20 cellular contexts compared by ENCODE assay signal in the genomic region with DNA sequence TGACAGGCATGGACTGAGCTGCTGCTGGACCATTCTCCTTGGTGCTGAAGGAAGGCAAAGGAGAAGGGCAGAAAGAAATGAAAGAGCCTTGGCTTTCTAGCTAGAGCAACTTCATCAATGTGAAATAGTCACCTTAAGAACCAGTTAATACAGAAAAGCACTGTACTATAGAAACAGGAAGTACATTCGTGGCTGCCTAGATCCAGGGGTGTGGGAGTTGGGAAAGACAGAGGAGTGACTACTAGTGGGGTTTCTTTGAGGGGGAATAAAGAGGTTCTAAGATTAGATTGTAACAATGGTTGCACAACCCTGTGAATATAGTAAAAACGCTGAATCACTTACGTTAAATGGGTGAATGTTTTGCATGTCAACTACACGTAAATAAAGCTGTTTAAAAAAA. TPM values are rescaled to one million over a fixed set of nuclear protein-coding genes. Genes with fewer than 3 reads are reported as not detected.
"Had no signal": no experiment of that assay in that cellular context is flagged by ENCODE, and none has a peak within 500 bp of the region (broad histone marks: within the 10 kb centered on the region; RNA-seq: fewer than 3 reads in every experiment).

No MANE protein-coding gene starts in this region.

RNA-seq across cellular contexts. Expression of gene C22orf42, which starts 8.5 kb away (rescaled TPM):
- total RNA-seq: colonic mucosa, dermis blood vessel endothelial cell, endothelial cell of umbilical vein, epithelial cell of proximal tubule, esophagus squamous epithelium, heart right ventricle, kidney epithelial cell, left cardiac atrium, left lung, lower leg skin, lung microvascular endothelial cell, mesothelial cell of epicardium, mucosa of descending colon, ovary, psoas muscle, renal cortical epithelial cell, right cardiac atrium, sigmoid colon, skeletal muscle tissue had no signal

RNA-seq across cellular contexts. Expression of gene RFPL2, which starts 54.3 kb away (rescaled TPM):
- total RNA-seq: colonic mucosa, dermis blood vessel endothelial cell, endothelial cell of umbilical vein, epithelial cell of proximal tubule, esophagus squamous epithelium, heart right ventricle, kidney epithelial cell, left lung, lung microvascular endothelial cell, mucosa of descending colon, ovary, psoas muscle, right cardiac atrium, sigmoid colon, skeletal muscle tissue, testis had no signal
